14 cellular contexts compared by ENCODE assay signal in the genomic region with DNA sequence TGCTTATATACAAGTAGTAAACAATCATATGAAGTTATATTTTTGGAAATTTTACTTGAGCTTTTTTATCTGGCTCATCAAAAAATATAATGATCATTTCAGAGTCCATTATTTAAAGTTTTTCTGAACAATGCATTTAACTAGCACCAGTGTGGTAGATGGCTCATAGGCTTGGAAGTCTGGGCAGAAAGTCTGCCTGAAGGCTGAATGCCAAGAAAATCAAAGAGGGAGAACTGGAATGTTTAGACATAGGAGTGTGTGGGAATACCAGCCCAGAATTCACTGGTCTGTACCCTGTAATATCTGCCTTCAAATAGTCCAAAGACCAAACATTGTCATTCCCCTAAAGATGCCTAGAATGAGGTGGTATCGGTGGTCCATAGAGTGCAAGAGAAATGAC. TPM values are rescaled to one million over a fixed set of nuclear protein-coding genes. Genes with fewer than 3 reads are reported as not detected.
DNase-seq lines count a peak whose midpoint lies in the region; ATAC-seq, FAIRE-seq and TF ChIP-seq lines count a peak whose summit lies in the region.
"Had no signal": no experiment of that assay in that cellular context is flagged by ENCODE, and none has a peak within 500 bp of the region (broad histone marks: within the 10 kb centered on the region; RNA-seq: fewer than 3 reads in every experiment).

No MANE protein-coding gene starts in this region.

- H3K36me3 ChIP-seq in mammary epithelial cell (ENCODE audit: insufficient read depth, low read length) (no peaks in the 10 kb centered on the region), right atrium auricular region (no peaks in the 10 kb centered on the region), Karpas-422 (ENCODE audit: insufficient read depth, low read length) (no peaks in the 10 kb centered on the region)

- H3K79me2 ChIP-seq in mammary epithelial cell (ENCODE audit: insufficient read depth, low read length): no peaks in the 10 kb centered on the region
- H3K79me2 ChIP-seq in Karpas-422 (ENCODE audit: low read length): no peaks in the 10 kb centered on the region

- FAIRE-seq in GM12891 (lab: Jason Lieb, UNC): no peak
- FAIRE-seq: A204.1, G401.6 had no signal

- H3K4me2 ChIP-seq in mammary epithelial cell (ENCODE audit: insufficient read depth, low read depth, low read length): peak overlapping the region; percentile 15
- no peak overlapping the region for H3K4me2 ChIP-seq in Karpas-422 (ENCODE audit: low read depth, low read length, poor library complexity, severe bottlenecking)

- H3K9me2 ChIP-seq in Karpas-422 (replicated peaks; ENCODE audit: insufficient read depth, low read length): no peaks in the 10 kb centered on the region

- dilution Hi-C loops in mammary epithelial cell (cut with HindIII; ENCODE audit: low sequenced_read_pairs): loop anchor here (25.0 kb wide), 1 partner anchor 318 kb away; no protein-coding TSS in a partner anchor

- no peaks in the 10 kb centered on the region for H3K27me3 ChIP-seq in mammary epithelial cell (ENCODE audit: insufficient read depth, low read length)
- no peaks in the 10 kb centered on the region for H3K27me3 ChIP-seq in right atrium auricular region
- H3K27me3 ChIP-seq in Karpas-422 (ENCODE audit: low read length): no peaks in the 10 kb centered on the region

- H3K9me3 ChIP-seq in mammary epithelial cell (replicated peaks; ENCODE audit: insufficient read depth, low read length) (no peaks in the 10 kb centered on the region), right atrium auricular region (no peaks in the 10 kb centered on the region), Karpas-422 (ENCODE audit: low read length) (no peaks in the 10 kb centered on the region)

- CTCF ChIA-PET in mammary epithelial cell (lab: Charles Lee; ENCODE audit: low non-redundant PET): no interaction called here

- intact Hi-C loops in Right ventricle myocardium inferior (cut with DNase I): loop anchor here (5.0 kb wide), 2 partner anchors 223 to 328 kb away; no protein-coding TSS in a partner anchor
- intact Hi-C loops in cardiac septum (cut with DNase I): loop anchor here (10.0 kb wide), 2 partner anchors 225 to 315 kb away; no protein-coding TSS in a partner anchor
- intact Hi-C loops in mammary epithelial cell (cut with micrococcal nuclease): no loop called here

- TF ChIP-seq POLR2A in GM12891 (IDR thresholded peaks at IDR 0.05; ENCODE audit: low read depth, low read length): no peak

- H3K9ac ChIP-seq in mammary epithelial cell (ENCODE audit: insufficient read depth, low read length): no peak overlapping the region
- no peak overlapping the region for H3K9ac ChIP-seq in Karpas-422 (ENCODE audit: low read length)

- no peak for DNase-seq in Right ventricle myocardium inferior (ENCODE audit: missing footprints)
- DNase-seq in cardiac septum (ENCODE audit: low spot score): no peak
- peak; percentile 61 for DNase-seq in mammary epithelial cell
- no peak for DNase-seq in right atrium auricular region (ENCODE audit: low spot score)
- no peak for DNase-seq in Karpas-422
- no peak for DNase-seq in GM12891 (ENCODE audit: insufficient read length, low spot score)
- DNase-seq: activated CD4-positive, alpha-beta T cell treated with anti-CD3 and anti-CD28 coated beads, Interleukin-2, amount 50 U/mL, for 48 hours; GOT3; NCI-H748 treated with DMSO at 0.1 percent for 48 hours; posterior cingulate gyrus had no signal

- H3K4me1 ChIP-seq in mammary epithelial cell (ENCODE audit: insufficient read depth, low read length) (peaks cover 60% of the 10 kb centered on the region), right atrium auricular region (peaks cover 0 to 47% of the 10 kb centered on the region in 2 donors), Karpas-422 (ENCODE audit: low read length) (no peaks in the 10 kb centered on the region)

- H3K27ac ChIP-seq in mammary epithelial cell (ENCODE audit: insufficient read depth, low read depth, low read length) (no peak overlapping the region), right atrium auricular region (peak overlapping the region; percentile 39 to 62), Karpas-422 (ENCODE audit: low read length) (no peak overlapping the region)

- H3K4me3 ChIP-seq in mammary epithelial cell (replicated peaks in 1 of 3; ENCODE audit: insufficient read depth in 1 of 3, low read depth in 2 of 3, low read length in 3 of 3): no peak overlapping the region
- no peak overlapping the region for H3K4me3 ChIP-seq in right atrium auricular region
- H3K4me3 ChIP-seq in Karpas-422 (ENCODE audit: low read length): no peak overlapping the region

- no TSS peak for BruUV-seq in mammary epithelial cell (replicated peaks; lab: Mats Ljungman, UMichigan)

- TF ChIP-seq CTCF in mammary epithelial cell (conservative IDR thresholded peaks at IDR 0.05 in 1 of 2, IDR thresholded peaks at IDR 0.05 in 1 of 2; ENCODE audit: extremely low read depth in 1 of 2, insufficient read depth in 1 of 2, low read depth in 1 of 2, low read length in 2 of 2) (no peak), right atrium auricular region (IDR thresholded peaks at IDR 0.05) (no peak)

- WGBS in mammary epithelial cell (ENCODE audit: low coverage, missing lambda C conversion rate): 92% methylated on average over 1 of the region's 1 CpG

- in situ Hi-C loops in mammary epithelial cell (cut with MboI; ENCODE audit: low sequenced_read_pairs in 2 of 2): loop anchor here (10.0 to 25.0 kb wide), 5 partner anchors 185 to 335 kb away; no protein-coding TSS in a partner anchor

- no peak overlapping the region for H2AFZ ChIP-seq in mammary epithelial cell (ENCODE audit: low read depth, low read length)
- no peak overlapping the region for H2AFZ ChIP-seq in Karpas-422 (ENCODE audit: low read length)

- H4K20me1 ChIP-seq in mammary epithelial cell (ENCODE audit: insufficient read depth, low read length) (no peaks in the 10 kb centered on the region), Karpas-422 (ENCODE audit: insufficient read depth, low read depth, low read length) (no peaks in the 10 kb centered on the region)

- ATAC-seq in Right ventricle myocardium inferior: peak; percentile 53
- no peak for ATAC-seq in HG02571 (IDR thresholded peaks at IDR 0.05; ENCODE audit: unreplicated experiment)
- ATAC-seq in GM19397 (IDR thresholded peaks at IDR 0.05; ENCODE audit: unreplicated experiment): no peak

TF ChIP-seq in GM12891, 5 proteins besides CTCF, POLR2A, EP300 and RAD21:
- TF ChIP-seq PAX5 (IDR thresholded peaks at IDR 0.05; ENCODE audit: insufficient read depth, low read length, severe bottlenecking) (no peak), SPI1 (IDR thresholded peaks at IDR 0.05; ENCODE audit: low read depth, low read length) (no peak), POU2F2 (IDR thresholded peaks at IDR 0.05; ENCODE audit: low read depth, low read length) (no peak), TAF1 (IDR thresholded peaks at IDR 0.05; ENCODE audit: low read depth, low read length) (no peak), POLR2AphosphoS5 (IDR thresholded peaks at IDR 0.05; ENCODE audit: low read depth, low read length) (no peak)
TF ChIP-seq in GM12891: peak in this region for 0.

RNA-seq across cellular contexts. Expression of a gene that starts 40.3 kb away (rescaled TPM):
- 216 TPM for total RNA-seq in Right ventricle myocardium inferior
- total RNA-seq in cardiac septum: 173 TPM
- 10 to 100 TPM; 12.9 to 23.7 TPM for total RNA-seq in mammary epithelial cell
- polyA plus RNA-seq in mammary epithelial cell: 5.0 TPM
- 9.9 TPM for polyA minus RNA-seq in mammary epithelial cell
- total RNA-seq in right atrium auricular region: 100 to 1,000 TPM; 189 to 198 TPM
- total RNA-seq in Karpas-422 (2014; rRNA removed; shearing (Covaris generic); ENCODE audit: low replicate concordance): 3.3 and 7.0 TPM in 2 replicates
- 0.15 TPM for polyA plus RNA-seq in GM12891 (2012; ENCODE audit: low read depth, missing spikeins)

Comparison
In these comparisons a context has a peak if more than half of its experiments do, and no peak if none do; other contexts are left out.
1. H3K27ac ChIP-seq: peak in right atrium auricular region (2 of 2); none in mammary epithelial cell (single experiment) and Karpas-422 (single experiment).